1 cellular context compared by ENCODE assay signal in the genomic region with DNA sequence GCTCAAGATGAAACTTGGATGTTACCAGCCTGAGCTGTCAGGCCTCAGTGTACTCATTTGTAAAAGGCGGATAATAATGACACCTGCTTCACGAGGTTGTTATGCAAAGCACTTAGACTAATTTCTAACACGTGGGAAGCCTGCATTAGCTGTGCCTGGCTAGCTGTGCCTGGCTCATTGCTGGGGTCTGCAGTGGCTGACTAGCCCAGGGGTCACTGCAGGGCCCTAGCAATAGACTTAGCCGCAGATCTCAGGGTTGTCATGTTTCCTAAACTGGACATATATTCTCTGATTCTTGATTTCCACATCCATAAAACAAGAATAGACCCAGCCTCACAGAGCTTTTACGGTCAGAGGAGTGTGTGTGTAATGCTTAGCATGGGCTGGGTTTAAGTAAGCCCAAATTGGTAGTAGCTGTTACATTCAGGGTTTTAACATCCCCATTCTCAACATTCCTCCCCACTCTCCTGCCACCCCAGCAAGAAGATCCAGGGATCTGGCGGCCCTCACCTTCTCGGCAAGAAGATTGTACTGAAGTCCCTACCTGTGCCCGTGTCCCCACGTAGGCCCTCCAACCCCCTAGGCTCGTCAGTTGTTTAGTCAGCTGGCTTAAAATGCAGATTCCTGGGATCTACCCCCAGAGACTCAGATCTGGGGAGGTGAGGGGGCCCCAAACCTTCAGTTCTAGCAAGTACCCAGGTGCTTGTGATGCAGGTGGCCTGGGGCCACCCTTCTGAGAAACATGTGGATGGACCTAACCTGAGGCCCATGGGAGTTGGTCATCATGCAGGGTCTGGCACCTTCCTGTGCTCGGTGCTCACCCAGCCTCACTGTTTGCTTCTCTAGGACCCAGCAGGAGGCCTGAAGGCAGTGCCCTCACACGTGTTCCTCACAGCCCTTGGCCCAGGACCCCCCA.
TF ChIP-seq lines count a peak whose summit lies in the region.

No MANE protein-coding gene starts in this region.

TF ChIP-seq in HepG2, 621 proteins besides CTCF, POLR2A, EP300 and RAD21:
- no peak for TF ChIP-seq ZNF12 (CRISPR knock-in tag; IDR thresholded peaks at IDR 0.05)
- TF ChIP-seq, protein P1, sequence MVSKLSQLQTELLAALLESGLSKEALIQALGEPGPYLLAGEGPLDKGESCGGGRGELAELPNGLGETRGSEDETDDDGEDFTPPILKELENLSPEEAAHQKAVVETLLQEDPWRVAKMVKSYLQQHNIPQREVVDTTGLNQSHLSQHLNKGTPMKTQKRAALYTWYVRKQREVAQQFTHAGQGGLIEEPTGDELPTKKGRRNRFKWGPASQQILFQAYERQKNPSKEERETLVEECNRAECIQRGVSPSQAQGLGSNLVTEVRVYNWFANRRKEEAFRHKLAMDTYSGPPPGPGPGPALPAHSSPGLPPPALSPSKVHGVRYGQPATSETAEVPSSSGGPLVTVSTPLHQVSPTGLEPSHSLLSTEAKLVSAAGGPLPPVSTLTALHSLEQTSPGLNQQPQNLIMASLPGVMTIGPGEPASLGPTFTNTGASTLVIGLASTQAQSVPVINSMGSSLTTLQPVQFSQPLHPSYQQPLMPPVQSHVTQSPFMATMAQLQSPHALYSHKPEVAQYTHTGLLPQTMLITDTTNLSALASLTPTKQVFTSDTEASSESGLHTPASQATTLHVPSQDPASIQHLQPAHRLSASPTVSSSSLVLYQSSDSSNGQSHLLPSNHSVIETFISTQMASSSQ (IDR thresholded peaks at IDR 0.05; ENCODE audit: low read depth), result no peak
- TF ChIP-seq, protein P1 (CRISPR knock-in tag; IDR thresholded peaks at IDR 0.05; ENCODE audit: borderline replicate concordance), result no peak
- TF ChIP-seq ZNF432 (CRISPR knock-in tag; IDR thresholded peaks at IDR 0.05; ENCODE audit: borderline replicate concordance), result no peak
